In genomic region chr5:172944741-172945140, GRCh38 we compare ENCODE assay signal across 23 cellular contexts. TPM values are rescaled to one million over a fixed set of nuclear protein-coding genes. Genes with fewer than 3 reads are reported as not detected.
A peak's percentile ranks its signal among the peaks of the same experiment; 100 is the strongest.
DNase-seq lines count a peak whose midpoint lies in the region; ATAC-seq and TF ChIP-seq lines count a peak whose summit lies in the region.
"Had no signal": no experiment of that assay in that cellular context is flagged by ENCODE, and none has a peak within 500 bp of the region (broad histone marks: within the 10 kb centered on the region; RNA-seq: fewer than 3 reads in every experiment).

No MANE protein-coding gene starts in this region.

- no peak overlapping the region for H2AFZ ChIP-seq in mesenchymal stem cell (ENCODE audit: low read depth, low read length)
- H2AFZ ChIP-seq: hepatocyte had no signal

- no peak overlapping the region for H3K4me3 Mint-ChIP-seq in activated T-helper 17 cell treated with anti-CD3 and anti-CD28 coated beads, Interleukin-2, amount 50 U/mL, for 72 hours
- H3K4me3 Mint-ChIP-seq: activated naive CD8-positive, alpha-beta T cell treated with anti-CD3 and anti-CD28 coated beads, Interleukin-2, amount 10 ng/mL, durations not matched to agents 7 days and 5 days; activated T-cell treated with anti-CD3 and anti-CD28 coated beads, Interleukin-2, amount 50 U/mL, for 72 hours; CD14-positive monocyte had no signal

- no peak overlapping the region for H2BK5ac ChIP-seq in mesenchymal stem cell (ENCODE audit: low read depth, low read length, poor library complexity, severe bottlenecking)

- H3K18ac ChIP-seq in mesenchymal stem cell (ENCODE audit: low read depth in 1 of 2, low read length in 2 of 2) = peak overlapping the region in 1 of 2 experiments; percentile 11

- no peak overlapping the region for H2BK120ac ChIP-seq in mesenchymal stem cell (ENCODE audit: low read depth, low read length)

- no peaks in the 10 kb centered on the region for H3K4me1 Mint-ChIP-seq in activated T-helper 17 cell treated with anti-CD3 and anti-CD28 coated beads, Interleukin-2, amount 50 U/mL, for 72 hours
- H3K4me1 Mint-ChIP-seq: CD14-positive monocyte had no signal

- no peaks in the 10 kb centered on the region for H3K27me3 Mint-ChIP-seq in activated T-helper 17 cell treated with anti-CD3 and anti-CD28 coated beads, Interleukin-2, amount 50 U/mL, for 72 hours
- H3K27me3 Mint-ChIP-seq: activated naive CD8-positive, alpha-beta T cell treated with anti-CD3 and anti-CD28 coated beads, Interleukin-2, amount 10 ng/mL, durations not matched to agents 7 days and 5 days had no signal

- H3K36me3 Mint-ChIP-seq in activated T-helper 17 cell treated with anti-CD3 and anti-CD28 coated beads, Interleukin-2, amount 50 U/mL, for 72 hours (ENCODE audit: low read depth) = peaks cover 24% of the 10 kb centered on the region
- H3K36me3 Mint-ChIP-seq: activated naive CD8-positive, alpha-beta T cell treated with anti-CD3 and anti-CD28 coated beads, Interleukin-2, amount 10 ng/mL, durations not matched to agents 7 days and 5 days had no signal

- H3K36me3 ChIP-seq in left ventricle myocardium inferior (peaks cover 29% of the 10 kb centered on the region), mesenchymal stem cell (ENCODE audit: control insufficient read depth in 1 of 2, insufficient read depth in 2 of 2, low read depth in 1 of 2, low read length in 2 of 2) (peaks cover 53 to 75% of the 10 kb centered on the region in 2 experiments), aorta (ENCODE audit: control insufficient read depth in 1 of 2, insufficient read depth in 2 of 2, low read length in 1 of 2) (peaks cover 0 to 2% of the 10 kb centered on the region in 2 donors)
- H3K36me3 ChIP-seq: breast epithelium had no signal

- H3K9me3 ChIP-seq in left ventricle myocardium inferior (replicated peaks) (no peaks in the 10 kb centered on the region), mesenchymal stem cell (ENCODE audit: control insufficient read depth, low read length) (no peaks in the 10 kb centered on the region), aorta (ENCODE audit: control insufficient read depth, low read length) (no peaks in the 10 kb centered on the region)
- H3K9me3 ChIP-seq: breast epithelium, lower lobe of right lung, neutrophil had no signal

- no peak overlapping the region for H3K9ac ChIP-seq in mesenchymal stem cell (ENCODE audit: low read length)

- no peaks in the 10 kb centered on the region for H3K27me3 ChIP-seq in left ventricle myocardium inferior (ENCODE audit: low read depth)
- no peaks in the 10 kb centered on the region for H3K27me3 ChIP-seq in mesenchymal stem cell (ENCODE audit: control insufficient read depth in 1 of 2, insufficient read depth in 1 of 2, low read length in 2 of 2)
- H3K27me3 ChIP-seq in aorta (ENCODE audit: control insufficient read depth in 1 of 2, insufficient read depth in 2 of 2, low read length in 1 of 2) = no peaks in the 10 kb centered on the region
- H3K27me3 ChIP-seq: breast epithelium, hepatocyte, neutrophil had no signal

- peak overlapping the region in 1 of 2 experiments; percentile 94 for H2BK12ac ChIP-seq in mesenchymal stem cell (ENCODE audit: low read length in 2 of 2)

- no peak for TF ChIP-seq CTCF in left ventricle myocardium inferior (IDR thresholded peaks at IDR 0.05; ENCODE audit: borderline replicate concordance)

- H3K14ac ChIP-seq in mesenchymal stem cell (ENCODE audit: low read length in 2 of 2) = peak overlapping the region in 1 of 2 experiments; percentile 58

- H2BK15ac ChIP-seq in mesenchymal stem cell (ENCODE audit: low read depth, poor library complexity, severe bottlenecking) = no peak overlapping the region

- peaks cover 28% of the 10 kb centered on the region for H3K4me1 ChIP-seq in left ventricle myocardium inferior
- peaks cover 24% of the 10 kb centered on the region for H3K4me1 ChIP-seq in mesenchymal stem cell (ENCODE audit: control insufficient read depth, insufficient read depth, low read depth, low read length)
- H3K4me1 ChIP-seq in aorta (ENCODE audit: control insufficient read depth in 1 of 2, insufficient read depth in 2 of 2, low read length in 2 of 2) = no peaks in the 10 kb centered on the region
- H3K4me1 ChIP-seq: breast epithelium had no signal

- H3K4ac ChIP-seq in mesenchymal stem cell (ENCODE audit: low read depth in 1 of 2, low read length in 2 of 2) = peak overlapping the region in 1 of 2 experiments; percentile 57

- intact Hi-C loops in left ventricle myocardium inferior (cut with micrococcal nuclease) (no loop called here), Right ventricle myocardium superior (cut with DNase I) (no loop called here), aorta (cut with DNase I) (loop anchor here (5.0 to 10.0 kb wide), 2 partner anchors 77 to 480 kb away; no protein-coding TSS in a partner anchor)

- WGBS in mesenchymal stem cell = 91% methylated on average over 5 of the region's 6 CpGs
- 77 to 80% methylated on average over 6 of the region's 6 CpGs for WGBS in aorta, 2 donors

- H2AK5ac ChIP-seq in mesenchymal stem cell (ENCODE audit: low read length, severe bottlenecking) = peak overlapping the region; percentile 89

- H4K91ac ChIP-seq in mesenchymal stem cell (ENCODE audit: low read length) = no peak overlapping the region

- H4K8ac ChIP-seq in mesenchymal stem cell (ENCODE audit: low read length) = peak overlapping the region; percentile 52

- H3K27ac Mint-ChIP-seq in activated T-helper 17 cell treated with anti-CD3 and anti-CD28 coated beads, Interleukin-2, amount 50 U/mL, for 72 hours = peak overlapping the region; percentile 78
- H3K27ac Mint-ChIP-seq: activated naive CD8-positive, alpha-beta T cell treated with anti-CD3 and anti-CD28 coated beads, Interleukin-2, amount 10 ng/mL, durations not matched to agents 7 days and 5 days; activated T-cell treated with anti-CD3 and anti-CD28 coated beads, Interleukin-2, amount 50 U/mL, for 72 hours; CD14-positive monocyte had no signal

- H3K23ac ChIP-seq in mesenchymal stem cell (ENCODE audit: low read length in 2 of 2) = no peak overlapping the region

- H3K4me3 ChIP-seq in left ventricle myocardium inferior (no peak overlapping the region), mesenchymal stem cell (ENCODE audit: insufficient read depth in 1 of 2, low read depth in 1 of 2, low read length in 2 of 2) (no peak overlapping the region), aorta (ENCODE audit: low read length in 2 of 2) (no peak overlapping the region)
- H3K4me3 ChIP-seq: breast epithelium, hepatocyte, lower lobe of right lung had no signal

- DNase-seq in left ventricle myocardium inferior (no peak), Right ventricle myocardium superior (no peak), mesenchymal stem cell (no peak), aorta (peak; percentile 29 to 76), NCI-H1930 (lab: John Stamatoyannopoulos, UW) (no peak), GM03348 (ENCODE audit: low spot score) (no peak)
- DNase-seq: activated CD4-positive, alpha-beta T cell treated with anti-CD3 and anti-CD28 coated beads for 1 hour; activated naive CD8-positive, alpha-beta T cell treated with anti-CD3 and anti-CD28 coated beads, Interleukin-2, amount 10 ng/mL, durations not matched to agents 7 days and 5 days; activated T-cell treated with anti-CD3 and anti-CD28 coated beads, Interleukin-2, amount 50 U/mL, for 72 hours; dermis blood vessel endothelial cell; DMS 273 treated with DMSO at 0.1 percent for 48 hours; foreskin fibroblast; GF-D8; lower lobe of right lung; MM.1S; NCI-H1694 treated with DMSO at 0.1 percent for 48 hours; NCI-H345 had no signal

- ATAC-seq in Right ventricle myocardium superior (ENCODE audit: poor library complexity) (no peak), aorta (ENCODE audit: low FRiP score) (no peak), GM19328 (IDR thresholded peaks at IDR 0.05; ENCODE audit: unreplicated experiment) (no peak)
- ATAC-seq in activated T-helper 17 cell treated with anti-CD3 and anti-CD28 coated beads, Interleukin-2, amount 50 U/mL, for 72 hours (replicated peaks) = no peak
- ATAC-seq: activated T-cell treated with anti-CD3 and anti-CD28 coated beads, Interleukin-2, amount 50 U/mL, for 72 hours; lower lobe of right lung had no signal

- H3K9me3 Mint-ChIP-seq in activated T-helper 17 cell treated with anti-CD3 and anti-CD28 coated beads, Interleukin-2, amount 50 U/mL, for 72 hours = no peaks in the 10 kb centered on the region
- H3K9me3 Mint-ChIP-seq: activated naive CD8-positive, alpha-beta T cell treated with anti-CD3 and anti-CD28 coated beads, Interleukin-2, amount 10 ng/mL, durations not matched to agents 7 days and 5 days; activated T-cell treated with anti-CD3 and anti-CD28 coated beads, Interleukin-2, amount 50 U/mL, for 72 hours; CD14-positive monocyte had no signal

- H3K27ac ChIP-seq in left ventricle myocardium inferior (replicated peaks) (peak overlapping the region; percentile 75), mesenchymal stem cell (ENCODE audit: low read length, poor library complexity, severe bottlenecking) (no peak overlapping the region), aorta (ENCODE audit: low read depth in 1 of 2, low read length in 2 of 2) (no peak overlapping the region)
- H3K27ac ChIP-seq: breast epithelium, hepatocyte, neutrophil had no signal

- no peak overlapping the region for H3K4me2 ChIP-seq in mesenchymal stem cell (ENCODE audit: low read length, poor library complexity, severe bottlenecking)
- H3K4me2 ChIP-seq: hepatocyte had no signal

- peaks cover 1% of the 10 kb centered on the region for H3K79me1 ChIP-seq in mesenchymal stem cell (replicated peaks; ENCODE audit: low read length, poor library complexity, severe bottlenecking)

RNA-seq across cellular contexts. Expression of gene RPL26L1, which starts 14.5 kb away (rescaled TPM):
- 27.2 TPM for total RNA-seq in left ventricle myocardium inferior
- 22.8 TPM for total RNA-seq in Right ventricle myocardium superior
- total RNA-seq in activated T-helper 17 cell treated with anti-CD3 and anti-CD28 coated beads, Interleukin-2, amount 50 U/mL, for 72 hours = 10 to 100 TPM; 31.8 to 64.9 TPM
- polyA plus RNA-seq in mesenchymal stem cell (2013, experiment 1 of 2) = 77.2 TPM
- polyA plus RNA-seq in mesenchymal stem cell (2013, experiment 2 of 2) = 75.2 TPM
- total RNA-seq in aorta = 10 to 100 TPM; 16.7 to 31.2 TPM
- polyA plus RNA-seq in aorta = 10 to 100 TPM; 28.2 to 30.4 TPM

RNA-seq across cellular contexts. Expression of gene ATP6V0E1, which starts 38.8 kb away (rescaled TPM):
- total RNA-seq in left ventricle myocardium inferior = 208 TPM
- total RNA-seq in Right ventricle myocardium superior = 187 TPM
- 100 to 1,000 TPM; 123 to 163 TPM for total RNA-seq in activated T-helper 17 cell treated with anti-CD3 and anti-CD28 coated beads, Interleukin-2, amount 50 U/mL, for 72 hours
- 462 TPM for polyA plus RNA-seq in mesenchymal stem cell (2013, experiment 1 of 2)
- 468 TPM for polyA plus RNA-seq in mesenchymal stem cell (2013, experiment 2 of 2)
- 100 to 1,000 TPM; 183 to 192 TPM for total RNA-seq in aorta
- polyA plus RNA-seq in aorta = 100 to 1,000 TPM; 244 to 268 TPM

Comparison
In these comparisons a context has a peak if more than half of its experiments do, and no peak if none do; other contexts are left out.
1. DNase-seq: peak in aorta (2 of 2); none in left ventricle myocardium inferior (single experiment), Right ventricle myocardium superior (single experiment), mesenchymal stem cell (single experiment), NCI-H1930 (0 of 2) and GM03348 (single experiment).
2. intact Hi-C loops: an anchor here in aorta (5.0 to 10.0 kb wide); none called in left ventricle myocardium inferior and Right ventricle myocardium superior.